In genomic region chrX:46733226-46733625, GRCh38 we compare ENCODE assay signal across 17 cellular contexts. TPM values are rescaled to one million over a fixed set of nuclear protein-coding genes. Genes with fewer than 3 reads are reported as not detected.
DNase-seq lines count a peak whose midpoint lies in the region; ATAC-seq, FAIRE-seq and TF ChIP-seq lines count a peak whose summit lies in the region.
"Had no signal": no experiment of that assay in that cellular context is flagged by ENCODE, and none has a peak within 500 bp of the region (broad histone marks: within the 10 kb centered on the region; RNA-seq: fewer than 3 reads in every experiment).

No MANE protein-coding gene starts in this region.

- no peak for DNase-seq in activated CD4-positive, alpha-beta T cell treated with anti-CD3 and anti-CD28 coated beads for 36 hours
- no peak for DNase-seq in activated CD4-positive, alpha-beta T cell treated with anti-CD3 and anti-CD28 coated beads, Interleukin-2, amount 50 U/mL, for 1 hour
- DNase-seq in A549 (ENCODE audit: low read depth in 1 of 2, low spot score in 1 of 2) = no peak
- peak; percentile 2 for DNase-seq in MV-4-11 (lab: John Stamatoyannopoulos, UW)
- DNase-seq in activated naive CD8-positive, alpha-beta T cell treated with anti-CD3 and anti-CD28 coated beads, Interleukin-2, amount 50 U/mL, for 24 hours = no peak
- no peak for DNase-seq in NCI-H2227 (lab: John Stamatoyannopoulos, UW; ENCODE audit: unreplicated experiment)
- no peak for DNase-seq in NCI-H1105 treated with DMSO at 0.1 percent for 48 hours (lab: John Stamatoyannopoulos, UW)
- DNase-seq in substantia nigra (lab: John Stamatoyannopoulos, UW) = no peak
- DNase-seq: EL, NCI-H1436, NCI-H2029, NCI-H510A, NCI-H82 had no signal

- peaks cover 15% of the 10 kb centered on the region for H3K9me3 Mint-ChIP-seq in activated CD4-positive, alpha-beta T cell treated with anti-CD3 and anti-CD28 coated beads for 36 hours (ENCODE audit: low read depth)
- H3K9me3 Mint-ChIP-seq in activated naive CD8-positive, alpha-beta T cell treated with anti-CD3 and anti-CD28 coated beads, Interleukin-2, amount 50 U/mL, for 24 hours = peaks cover 15% of the 10 kb centered on the region

- POLR2A ChIA-PET in activated CD4-positive, alpha-beta T cell treated with anti-CD3 and anti-CD28 coated beads for 36 hours (lab: Charles Lee) = no interaction called here
- POLR2A ChIA-PET in A549 (lab: Yijun Ruan, JAX) = no interaction called here

- CTCF ChIA-PET in activated CD4-positive, alpha-beta T cell treated with anti-CD3 and anti-CD28 coated beads for 36 hours (lab: Charles Lee) = interaction anchor here (0.8 kb wide), 1 partner anchor 16 kb away, joined by 3 read pairs; no protein-coding TSS in a partner anchor
- CTCF ChIA-PET in A549 (lab: Yijun Ruan, JAX) = no interaction called here

- H3K4me2 ChIP-seq in A549 = no peak overlapping the region

- peak; percentile 42 for ATAC-seq in activated CD4-positive, alpha-beta T cell treated with anti-CD3 and anti-CD28 coated beads for 36 hours
- no peak for ATAC-seq in A549
- ATAC-seq in activated naive CD8-positive, alpha-beta T cell treated with anti-CD3 and anti-CD28 coated beads, Interleukin-2, amount 50 U/mL, for 24 hours = peak; percentile 20
- ATAC-seq: Panc1 had no signal

- H3K36me3 Mint-ChIP-seq in activated CD4-positive, alpha-beta T cell treated with anti-CD3 and anti-CD28 coated beads for 36 hours (ENCODE audit: low read depth) = peaks cover 21% of the 10 kb centered on the region
- H3K36me3 Mint-ChIP-seq in activated naive CD8-positive, alpha-beta T cell treated with anti-CD3 and anti-CD28 coated beads, Interleukin-2, amount 50 U/mL, for 24 hours (ENCODE audit: low read depth) = peaks cover 19% of the 10 kb centered on the region

- no peaks in the 10 kb centered on the region for H3K27me3 Mint-ChIP-seq in activated CD4-positive, alpha-beta T cell treated with anti-CD3 and anti-CD28 coated beads for 36 hours
- H3K27me3 Mint-ChIP-seq in activated naive CD8-positive, alpha-beta T cell treated with anti-CD3 and anti-CD28 coated beads, Interleukin-2, amount 50 U/mL, for 24 hours = no peaks in the 10 kb centered on the region

- H3K27ac Mint-ChIP-seq in activated CD4-positive, alpha-beta T cell treated with anti-CD3 and anti-CD28 coated beads for 36 hours = peak overlapping the region; percentile 67
- H3K27ac Mint-ChIP-seq in activated naive CD8-positive, alpha-beta T cell treated with anti-CD3 and anti-CD28 coated beads, Interleukin-2, amount 50 U/mL, for 24 hours = peak overlapping the region; percentile 77

- TF ChIP-seq EP300 in A549 (IDR thresholded peaks at IDR 0.05) = no peak

- intact Hi-C loops in activated CD4-positive, alpha-beta T cell treated with anti-CD3 and anti-CD28 coated beads for 36 hours (cut with DNase I, micrococcal nuclease) = no loop called here

- peaks cover 17% of the 10 kb centered on the region for H3K9me3 ChIP-seq in A549

- 0 out of 3 replicates have a peak, but pooled peaks cover 3% of the 10 kb centered on the region for H3K4me1 ChIP-seq in A549

- WGBS in A549 (ENCODE audit: missing lambda C conversion rate) = 85% methylated on average over 1 of the region's 1 CpG

- no peak overlapping the region for H3K27ac ChIP-seq in A549
- no peak overlapping the region for H3K27ac ChIP-seq in substantia nigra (ENCODE audit: low read depth, low read length, poor library complexity, severe bottlenecking)
- H3K27ac ChIP-seq: C4-2B had no signal

- no peak overlapping the region for H3K4me3 Mint-ChIP-seq in activated CD4-positive, alpha-beta T cell treated with anti-CD3 and anti-CD28 coated beads for 36 hours
- H3K4me3 Mint-ChIP-seq in activated naive CD8-positive, alpha-beta T cell treated with anti-CD3 and anti-CD28 coated beads, Interleukin-2, amount 50 U/mL, for 24 hours = no peak overlapping the region

- peaks cover 23% of the 10 kb centered on the region for H3K4me1 Mint-ChIP-seq in activated CD4-positive, alpha-beta T cell treated with anti-CD3 and anti-CD28 coated beads for 36 hours
- peaks cover 27% of the 10 kb centered on the region for H3K4me1 Mint-ChIP-seq in activated naive CD8-positive, alpha-beta T cell treated with anti-CD3 and anti-CD28 coated beads, Interleukin-2, amount 50 U/mL, for 24 hours

- TF ChIP-seq POLR2A in A549 (IDR thresholded peaks at IDR 0.05; ENCODE audit: low read length) = no peak

- H3K4me3 ChIP-seq in A549 = no peak overlapping the region

- peak; percentile 65 for FAIRE-seq in A549 (lab: Jason Lieb, UNC)
- FAIRE-seq: A204.1, H1 had no signal

- TF ChIP-seq CTCF in A549 (IDR thresholded peaks at IDR 0.05) = no peak

- no peak for TF ChIP-seq RAD21 in A549 (conservative IDR thresholded peaks at IDR 0.05 in 1 of 2, IDR thresholded peaks at IDR 0.05 in 1 of 2)

TF ChIP-seq in A549, 52 proteins besides CTCF, POLR2A, EP300 and RAD21:
- TF ChIP-seq RNF2 (IDR thresholded peaks at IDR 0.05; ENCODE audit: borderline replicate concordance, low read depth) (no peak), POLR2AphosphoS2 (conservative IDR thresholded peaks at IDR 0.05; ENCODE audit: low read length) (no peak), EHF (CRISPR knock-in tag; IDR thresholded peaks at IDR 0.05) (no peak), SREBF2 (IDR thresholded peaks at IDR 0.05) (no peak), HOXB13 (CRISPR knock-in tag; IDR thresholded peaks at IDR 0.05; ENCODE audit: low read depth) (no peak), KDM1A (IDR thresholded peaks at IDR 0.05; ENCODE audit: low read depth) (no peak), KDM5A (IDR thresholded peaks at IDR 0.05) (no peak), HEYL (CRISPR knock-in tag; IDR thresholded peaks at IDR 0.05) (no peak), CHD2 (IDR thresholded peaks at IDR 0.05; ENCODE audit: low read length, partially characterized antibody) (no peak), HDAC2 (IDR thresholded peaks at IDR 0.05) (no peak), JUNB (IDR thresholded peaks at IDR 0.05) (no peak), RFX5 (IDR thresholded peaks at IDR 0.05) (no peak), ZFP36 (IDR thresholded peaks at IDR 0.05; ENCODE audit: borderline replicate concordance, partially characterized antibody) (no peak)
- TF ChIP-seq, protein P1, sequence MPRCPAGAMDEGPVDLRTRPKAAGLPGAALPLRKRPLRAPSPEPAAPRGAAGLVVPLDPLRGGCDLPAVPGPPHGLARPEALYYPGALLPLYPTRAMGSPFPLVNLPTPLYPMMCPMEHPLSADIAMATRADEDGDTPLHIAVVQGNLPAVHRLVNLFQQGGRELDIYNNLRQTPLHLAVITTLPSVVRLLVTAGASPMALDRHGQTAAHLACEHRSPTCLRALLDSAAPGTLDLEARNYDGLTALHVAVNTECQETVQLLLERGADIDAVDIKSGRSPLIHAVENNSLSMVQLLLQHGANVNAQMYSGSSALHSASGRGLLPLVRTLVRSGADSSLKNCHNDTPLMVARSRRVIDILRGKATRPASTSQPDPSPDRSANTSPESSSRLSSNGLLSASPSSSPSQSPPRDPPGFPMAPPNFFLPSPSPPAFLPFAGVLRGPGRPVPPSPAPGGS (IDR thresholded peaks at IDR 0.05) = no peak

RNA-seq across cellular contexts. Expression of gene SLC9A7, which starts 25.7 kb away (rescaled TPM):
- 10 to 100 TPM; 16.3 to 19.2 TPM for total RNA-seq in activated CD4-positive, alpha-beta T cell treated with anti-CD3 and anti-CD28 coated beads for 36 hours
- polyA plus RNA-seq in A549 (2011; rRNA removed) (21.1 and 22.3 TPM in 2 replicates), A549 (2017; fragmentation: RNase III; extraction: RNeasy Plus Mini Kit Qiagen cat#74134 plus additional on column Dnase treatment) (9.8 to 11.4 TPM (median 11.2 TPM) in 3 replicates)
- polyA plus RNA-seq in A549 (2012; cell fraction: cytosol; rRNA removed) = 8.7 and 9.3 TPM in 2 replicates
- 10.7 and 11.1 TPM in 2 replicates for polyA plus RNA-seq in A549 (2012; cell fraction: nucleus; rRNA removed)
- 54.4 and 77.5 TPM in 2 replicates for polyA minus RNA-seq in A549 (2011; rRNA and poly(A)+ RNA removed)

Comparison
In these comparisons a context has a peak if more than half of its experiments do, and no peak if none do; other contexts are left out.
1. ATAC-seq: peak in activated CD4-positive, alpha-beta T cell treated with anti-CD3 and anti-CD28 coated beads for 36 hours (single experiment) and activated naive CD8-positive, alpha-beta T cell treated with anti-CD3 and anti-CD28 coated beads, Interleukin-2, amount 50 U/mL, for 24 hours (single experiment); none in A549 (0 of 2).